ENCODE assay signal across 1 cellular context in the genomic region with DNA sequence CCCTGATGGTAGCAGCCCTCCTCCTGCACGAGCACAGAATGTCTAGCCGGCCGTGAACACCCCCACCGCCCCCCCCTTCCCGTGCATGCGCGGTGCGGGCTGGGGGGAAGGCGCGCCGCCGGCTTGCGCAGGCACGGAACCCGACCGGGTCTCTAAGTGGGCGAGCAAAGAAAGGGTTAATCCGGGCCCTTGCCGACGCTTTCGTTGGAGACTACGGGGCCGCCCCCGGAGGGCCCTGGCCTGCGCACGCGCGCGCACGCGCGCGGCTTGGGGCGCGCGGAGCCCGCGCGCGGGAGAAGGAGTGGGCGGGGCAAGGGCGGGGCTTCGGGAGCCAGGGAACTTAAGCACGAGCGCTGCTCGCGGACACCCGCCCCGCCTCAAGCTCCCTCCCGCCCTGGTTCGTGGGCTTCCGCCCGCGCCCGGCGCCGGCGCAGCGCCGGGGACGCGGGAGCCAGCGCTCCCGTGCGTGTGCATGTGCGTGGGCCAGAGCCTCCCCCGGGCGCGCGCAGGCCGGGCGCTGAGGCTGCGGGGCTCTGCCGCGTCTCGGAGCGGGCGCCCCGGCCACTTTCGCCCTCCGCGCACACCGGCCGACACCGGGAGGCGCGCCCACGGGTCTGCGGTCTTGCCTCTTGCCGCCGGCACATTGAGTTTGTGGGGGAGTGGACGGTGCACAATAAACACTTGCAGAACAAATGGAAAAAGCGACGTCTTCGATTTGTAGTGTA.
A peak's percentile ranks its signal among the peaks of the same experiment; 100 is the strongest.
TF ChIP-seq lines count a peak whose summit lies in the region.

No MANE protein-coding gene starts in this region.

TF ChIP-seq in K562, 482 proteins besides CTCF, POLR2A, EP300 and RAD21 (continued from another document and continues in another):
- no peak for TF ChIP-seq RREB1 (CRISPR knock-in tag; IDR thresholded peaks at IDR 0.05)
- no peak for TF ChIP-seq GABPB1 (CRISPR knock-in tag; IDR thresholded peaks at IDR 0.05)
- TF ChIP-seq TCFL5 (CRISPR knock-in tag; conservative IDR thresholded peaks at IDR 0.05): 0 out of 2 replicates have a peak, but pooled peaks have one; percentile 12
- TF ChIP-seq TSC22D4 (tag; IDR thresholded peaks at IDR 0.05): no peak
- TF ChIP-seq U2AF2 (optimal IDR thresholded peaks at IDR 0.05; ENCODE audit: low read depth, low read length): no peak
- TF ChIP-seq PHB2 (IDR thresholded peaks at IDR 0.05; ENCODE audit: low read depth): no peak
- TF ChIP-seq NRF1 (conservative IDR thresholded peaks at IDR 0.05 in 1 of 2, IDR thresholded peaks at IDR 0.05 in 1 of 2): peak; percentile 96 to 97
- no peak; the same call in 1 of the 2 replicates for TF ChIP-seq ZNF134 (CRISPR knock-in tag; conservative IDR thresholded peaks at IDR 0.05)
- TF ChIP-seq MXI1 (IDR thresholded peaks at IDR 0.05; ENCODE audit: low read depth, low read length): no peak
- TF ChIP-seq C11orf30 (IDR thresholded peaks at IDR 0.05; ENCODE audit: low read depth): no peak
- no peak for TF ChIP-seq NFYB (IDR thresholded peaks at IDR 0.05; ENCODE audit: extremely low read depth, insufficient read length)
- TF ChIP-seq YY1 (IDR thresholded peaks at IDR 0.05; ENCODE audit: borderline replicate concordance in 1 of 3, control insufficient read depth in 1 of 3, extremely low read depth in 1 of 3, insufficient read depth in 3 of 3, insufficient read length in 1 of 3, insufficient replicate concordance in 2 of 3, low read depth in 1 of 3, low read length in 2 of 3): no peak
- peak; percentile 94 for TF ChIP-seq RB1 (IDR thresholded peaks at IDR 0.05; ENCODE audit: low read depth)
- TF ChIP-seq RBM25 (IDR thresholded peaks at IDR 0.05; ENCODE audit: low read depth, low read length, severe bottlenecking): no peak
- 0 out of 2 replicates have a peak, but pooled peaks have one; percentile 13 for TF ChIP-seq ZFPM2 (CRISPR knock-in tag; IDR thresholded peaks at IDR 0.05)
- no peak for TF ChIP-seq MTA1 (IDR thresholded peaks at IDR 0.05; ENCODE audit: borderline replicate concordance)
- no peak for TF ChIP-seq ETS2 (tag; IDR thresholded peaks at IDR 0.05; ENCODE audit: borderline replicate concordance, poor library complexity, severe bottlenecking)
- TF ChIP-seq ETV5 (CRISPR knock-in tag; IDR thresholded peaks at IDR 0.05; ENCODE audit: low read depth): no peak
- TF ChIP-seq CC2D1A (IDR thresholded peaks at IDR 0.05): no peak
- peak; percentile 32; the same call in 1 of the 2 replicates for TF ChIP-seq SOX6 (IDR thresholded peaks at IDR 0.05)
- no peak for TF ChIP-seq PRDM10 (IDR thresholded peaks at IDR 0.05; ENCODE audit: partially characterized antibody)
- no peak for TF ChIP-seq TFAM (CRISPR knock-in tag; conservative IDR thresholded peaks at IDR 0.05)
- 0 out of 2 replicates have a peak, but pooled peaks have one; percentile 47 for TF ChIP-seq ELF4 (CRISPR knock-in tag; IDR thresholded peaks at IDR 0.05)
- no peak for TF ChIP-seq EWSR1 (IDR thresholded peaks at IDR 0.05; ENCODE audit: borderline replicate concordance, low read depth, partially characterized antibody)
- no peak for TF ChIP-seq RFX5 (IDR thresholded peaks at IDR 0.05; ENCODE audit: low read depth, low read length)
- TF ChIP-seq ZNF184 (CRISPR knock-in tag; IDR thresholded peaks at IDR 0.05): no peak
- no peak for TF ChIP-seq MEF2A (IDR thresholded peaks at IDR 0.05; ENCODE audit: control insufficient read depth, low read depth, low read length)
- peak; percentile 62; the same call in 1 of the 2 replicates for TF ChIP-seq KAT7 (CRISPR knock-in tag; IDR thresholded peaks at IDR 0.05; ENCODE audit: borderline replicate concordance)
- no peak; the same call in 1 of the 2 replicates for TF ChIP-seq CHCHD3 (CRISPR knock-in tag; IDR thresholded peaks at IDR 0.05)
- TF ChIP-seq CCAR2 (IDR thresholded peaks at IDR 0.05; ENCODE audit: low read depth, low read length): no peak
- no peak for TF ChIP-seq MBD2 (IDR thresholded peaks at IDR 0.05; ENCODE audit: borderline replicate concordance, low read depth)
- peak; percentile 50 to 93 for TF ChIP-seq E2F6 (IDR thresholded peaks at IDR 0.05; ENCODE audit: borderline replicate concordance in 1 of 2, extremely low read depth in 1 of 2, insufficient read depth in 1 of 2, insufficient read length in 1 of 2, low read depth in 1 of 2, low read length in 1 of 2, poor library complexity in 1 of 2, severe bottlenecking in 1 of 2)
- TF ChIP-seq, protein P1, sequence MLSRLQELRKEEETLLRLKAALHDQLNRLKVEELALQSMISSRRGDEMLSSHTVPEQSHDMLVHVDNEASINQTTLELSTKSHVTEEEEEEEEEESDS (CRISPR knock-in tag; IDR thresholded peaks at IDR 0.05): no peak
- TF ChIP-seq SP1 (CRISPR knock-in tag; IDR thresholded peaks at IDR 0.05): peak; percentile 36; the same call in 1 of the 2 replicates
- TF ChIP-seq, protein P2, sequence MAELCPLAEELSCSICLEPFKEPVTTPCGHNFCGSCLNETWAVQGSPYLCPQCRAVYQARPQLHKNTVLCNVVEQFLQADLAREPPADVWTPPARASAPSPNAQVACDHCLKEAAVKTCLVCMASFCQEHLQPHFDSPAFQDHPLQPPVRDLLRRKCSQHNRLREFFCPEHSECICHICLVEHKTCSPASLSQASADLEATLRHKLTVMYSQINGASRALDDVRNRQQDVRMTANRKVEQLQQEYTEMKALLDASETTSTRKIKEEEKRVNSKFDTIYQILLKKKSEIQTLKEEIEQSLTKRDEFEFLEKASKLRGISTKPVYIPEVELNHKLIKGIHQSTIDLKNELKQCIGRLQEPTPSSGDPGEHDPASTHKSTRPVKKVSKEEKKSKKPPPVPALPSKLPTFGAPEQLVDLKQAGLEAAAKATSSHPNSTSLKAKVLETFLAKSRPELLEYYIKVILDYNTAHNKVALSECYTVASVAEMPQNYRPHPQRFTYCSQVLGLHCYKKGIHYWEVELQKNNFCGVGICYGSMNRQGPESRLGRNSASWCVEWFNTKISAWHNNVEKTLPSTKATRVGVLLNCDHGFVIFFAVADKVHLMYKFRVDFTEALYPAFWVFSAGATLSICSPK (IDR thresholded peaks at IDR 0.05; ENCODE audit: borderline replicate concordance): no peak
- no peak for TF ChIP-seq NKRF (IDR thresholded peaks at IDR 0.05; ENCODE audit: borderline replicate concordance)
- no peak for TF ChIP-seq GATA2 (CRISPR knock-in tag; IDR thresholded peaks at IDR 0.05)
- peak; percentile 91 for TF ChIP-seq SMAD4 (CRISPR knock-in tag; conservative IDR thresholded peaks at IDR 0.05)
- no peak for TF ChIP-seq TEAD2 (tag; IDR thresholded peaks at IDR 0.05)
